Comparison of ENCODE assay signal across 34 cellular contexts in genomic region chr9:70169222-70169621, GRCh38.
"Had no signal": no experiment of that assay in that cellular context is flagged by ENCODE, and none has a peak within 500 bp of the region (broad histone marks: within the 10 kb centered on the region; RNA-seq: fewer than 3 reads in every experiment).

No MANE protein-coding gene starts in this region.

- H3K27ac ChIP-seq: adrenal gland, body of pancreas, brain microvascular endothelial cell, breast epithelium, VCaP had no signal

- FAIRE-seq: astrocyte, colon, TTC549 had no signal

- DNase-seq: activated B cell treated with CpG ODN at 0.5 μM for 24 hours; activated CD4-positive, alpha-beta memory T cell treated with anti-CD3 and anti-CD28 coated beads for 36 hours; activated CD4-positive, alpha-beta T cell treated with anti-CD3 and anti-CD28 coated beads for 4 hours; activated CD4-positive, alpha-beta T cell treated with anti-CD3 and anti-CD28 coated beads, Interleukin-2, amount 10 ng/mL, durations not matched to agents 24 days and 14 days; activated CD4-positive, alpha-beta T cell treated with anti-CD3 and anti-CD28 coated beads, Interleukin-2, amount 50 U/mL, for 1 hour; activated CD4-positive, alpha-beta T cell treated with anti-CD3 and anti-CD28 coated beads, Interleukin-2, amount 50 U/mL, for 4 hours; activated CD4-positive, CD25-positive, alpha-beta regulatory T cell treated with anti-CD3 and anti-CD28 coated beads, Interleukin-2, amount 50 U/mL, for 72 hours; activated CD8-positive, alpha-beta memory T cell treated with anti-CD3 and anti-CD28 coated beads, Interleukin-2, amount 50 U/mL, for 4 hours; activated CD8-positive, alpha-beta T cell treated with anti-CD3 and anti-CD28 coated beads for 36 hours; activated effector memory CD4-positive, alpha-beta T cell treated with anti-CD3 and anti-CD28 coated beads, Interleukin-2, amount 50 U/mL, for 16 hours; activated gamma-delta T cell treated with Interleukin-2 at 50 U/mL for 16 hours; activated naive CD4-positive, alpha-beta T cell; activated naive CD4-positive, alpha-beta T cell treated with anti-CD3 and anti-CD28 coated beads for 36 hours; activated naive CD4-positive, alpha-beta T cell treated with anti-CD3 and anti-CD28 coated beads, Interleukin-2, amount 50 U/mL, for 16 hours; activated naive CD8-positive, alpha-beta T cell treated with anti-CD3 and anti-CD28 coated beads for 36 hours; activated T-cell treated with anti-CD3 and anti-CD28 coated beads for 4 hours; activated T-cell treated with anti-CD3 and anti-CD28 coated beads, Interleukin-2, amount 50 U/mL, for 1 hour; activated T-cell treated with anti-CD3 and anti-CD28 coated beads, Interleukin-2, amount 50 U/mL, for 4 hours; activated T-cell treated with anti-CD3 and anti-CD28 coated beads, Interleukin-2, amount 50 U/mL, for 72 hours; adrenal gland; amniotic stem cell; aorta; body of pancreas; brain microvascular endothelial cell; central memory CD4-positive, alpha-beta T cell; T-helper 2 cell; T-helper 9 cell had no signal

- ATAC-seq: activated CD8-positive, alpha-beta T cell treated with anti-CD3 and anti-CD28 coated beads for 36 hours; activated naive CD4-positive, alpha-beta T cell treated with anti-CD3 and anti-CD28 coated beads, Interleukin-2, amount 50 U/mL, for 72 hours; activated T-cell treated with anti-CD3 and anti-CD28 coated beads, Interleukin-2, amount 50 U/mL, for 4 hours; activated T-cell treated with anti-CD3 and anti-CD28 coated beads, Interleukin-2, amount 50 U/mL, for 72 hours; activated T-helper 17 cell treated with anti-CD3 and anti-CD28 coated beads, Interleukin-2, amount 50 U/mL, for 72 hours; body of pancreas had no signal

- H3K4me3 ChIP-seq: adrenal gland, body of pancreas, breast epithelium had no signal

- H3K27me3 ChIP-seq: adrenal gland, body of pancreas, brain microvascular endothelial cell, breast epithelium had no signal

- H3K9me3 ChIP-seq: adrenal gland, body of pancreas, breast epithelium had no signal

- H3K4me1 ChIP-seq: adrenal gland, breast epithelium had no signal

- H3K36me3 ChIP-seq: adrenal gland, brain microvascular endothelial cell, breast epithelium had no signal
